Comparison of ENCODE assay signal across 8 cellular contexts in genomic region chr3:55486857-55487375, GRCh38. TPM values are rescaled to one million over a fixed set of nuclear protein-coding genes. Genes with fewer than 3 reads are reported as not detected.
DNase-seq lines count a peak whose midpoint lies in the region; ATAC-seq and TF ChIP-seq lines count a peak whose summit lies in the region.

WNT5A (minus strand) TSS chr3:55487306; CDS start chr3:55486985, 321 bp downstream.

- no peaks in the 10 kb centered on the region for H3K36me3 ChIP-seq in upper lobe of right lung

- H3K4me3 ChIP-seq in upper lobe of right lung = peak within 1 kb of the TSS; percentile 67

- peak within 1 kb of the TSS; percentile 71 for H3K27ac ChIP-seq in upper lobe of right lung

- no peak for TF ChIP-seq CTCF in upper lobe of right lung (IDR thresholded peaks at IDR 0.05)

- DNase-seq in ELR (ENCODE audit: low read depth) = peak; percentile 72
- DNase-seq in NCI-H774 (lab: John Stamatoyannopoulos, UW) = peak; percentile 7
- DNase-seq in dermis blood vessel endothelial cell = peak; percentile 10
- DNase-seq in medulla oblongata (ENCODE audit: extremely low spot score) = peak; percentile 31
- peak; percentile 84 for DNase-seq in upper lobe of right lung
- no peak for DNase-seq in NCI-H1436 (lab: John Stamatoyannopoulos, UW)

- ATAC-seq in upper lobe of right lung = peak; percentile 19
- ATAC-seq in GM19452 (IDR thresholded peaks at IDR 0.05; ENCODE audit: unreplicated experiment) = no peak
- no peak for ATAC-seq in GM21529 (IDR thresholded peaks at IDR 0.05; ENCODE audit: unreplicated experiment)

- intact Hi-C loops in upper lobe of right lung (cut with DNase I) = no loop called here

- H3K4me1 ChIP-seq in upper lobe of right lung = peaks cover 3% of the 10 kb centered on the region

- no peaks in the 10 kb centered on the region for H3K9me3 ChIP-seq in upper lobe of right lung

- H3K27me3 ChIP-seq in upper lobe of right lung = peaks cover 45% of the 10 kb centered on the region

RNA-seq across cellular contexts. Expression of gene WNT5A, which starts in this region (rescaled TPM):
- 2.0 and 2.6 TPM in 2 replicates for total RNA-seq in dermis blood vessel endothelial cell
- total RNA-seq in upper lobe of right lung = 24.5 TPM
